ENCODE assay signal across 9 cellular contexts in the genomic region with DNA sequence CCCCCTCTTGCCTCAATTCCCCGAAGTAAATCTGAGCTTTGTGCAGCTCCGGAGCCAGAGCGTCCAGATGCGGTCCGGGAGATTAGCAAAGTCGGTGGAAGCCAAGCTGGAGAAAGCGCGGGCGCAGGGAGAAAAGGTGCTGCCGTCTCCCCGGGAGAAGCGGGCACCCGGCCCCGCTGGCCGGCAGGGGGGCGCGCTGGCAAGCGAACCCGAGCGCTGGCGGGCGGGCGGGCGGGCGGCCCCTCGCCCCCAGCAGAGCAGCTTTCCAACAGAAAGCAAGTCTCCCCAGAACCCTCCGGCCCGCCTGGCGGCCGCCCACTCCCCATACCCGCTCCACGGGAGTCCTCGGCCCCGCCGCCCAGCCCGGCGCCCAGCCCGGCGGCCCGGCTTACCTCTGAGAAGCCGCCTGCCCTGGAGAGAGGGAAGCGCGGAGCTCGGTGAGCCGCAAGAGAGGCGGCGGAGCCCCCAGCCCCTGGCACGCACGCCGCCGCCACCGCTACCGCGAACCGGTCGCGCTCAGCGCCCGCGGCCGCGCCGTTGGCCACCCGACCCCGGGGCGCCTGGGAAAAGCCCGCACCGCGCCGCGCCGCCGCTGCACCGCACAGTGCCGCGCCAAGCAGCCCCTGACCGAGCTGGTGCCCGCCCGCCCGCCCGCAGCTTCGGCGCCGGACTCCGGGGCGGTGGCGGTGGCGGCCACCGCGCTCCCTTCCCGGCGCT. TPM values are rescaled to one million over a fixed set of nuclear protein-coding genes. Genes with fewer than 3 reads are reported as not detected.
DNase-seq lines count a peak whose midpoint lies in the region; ATAC-seq and TF ChIP-seq lines count a peak whose summit lies in the region.
"Had no signal": no experiment of that assay in that cellular context is flagged by ENCODE, and none has a peak within 500 bp of the region (broad histone marks: within the 10 kb centered on the region; RNA-seq: fewer than 3 reads in every experiment).

No MANE protein-coding gene starts in this region.

- peak overlapping the region in 4 of 11 experiments; percentile 4 to 57 (median 45); a peak in 4 of 22 replicates for H3K9ac ChIP-seq in BLaER1 treated with 17β-estradiol and CSF1 and Interleukin-3, amounts not matched to agents 10 nM and 100 nM

- H3K4me1 ChIP-seq in BLaER1 treated with 17β-estradiol and CSF1 and Interleukin-3, amounts not matched to agents 10 nM and 100 nM, result peaks cover 4 to 20% (median 12%) of the 10 kb centered on the region in 10 experiments; a peak in 16 of 20 replicates
- peaks cover 0 to 30% (median 6%) of the 10 kb centered on the region in 4 donors for H3K4me1 ChIP-seq in Peyer's patch
- H3K4me1 ChIP-seq in psoas muscle, result peaks cover 12% of the 10 kb centered on the region

- H3K4me3 ChIP-seq in BLaER1 treated with 17β-estradiol and CSF1 and Interleukin-3, amounts not matched to agents 10 nM and 100 nM, result peak overlapping the region; percentile 51 to 69 (median 58)
- H3K4me3 ChIP-seq in Peyer's patch (peak overlapping the region; percentile 29 to 61 (median 54)), psoas muscle (peak overlapping the region; percentile 71), lower leg skin (ENCODE audit: low read depth, poor library complexity, severe bottlenecking) (no peak overlapping the region)

- no peak overlapping the region for H3K27ac ChIP-seq in BLaER1 treated with 17β-estradiol and CSF1 and Interleukin-3, amounts not matched to agents 10 nM and 100 nM
- no peak overlapping the region for H3K27ac ChIP-seq in Peyer's patch
- H3K27ac ChIP-seq in psoas muscle, result no peak overlapping the region

- ATAC-seq in GM21360 (IDR thresholded peaks at IDR 0.05; ENCODE audit: unreplicated experiment) (peak; percentile 7), psoas muscle (peak in 2 of 4 donors; percentile 4 to 11), GM19328 (IDR thresholded peaks at IDR 0.05; ENCODE audit: unreplicated experiment) (no peak), HG02884 (IDR thresholded peaks at IDR 0.05; ENCODE audit: unreplicated experiment) (no peak)

- H3K36me3 ChIP-seq in BLaER1 treated with 17β-estradiol and CSF1 and Interleukin-3, amounts not matched to agents 10 nM and 100 nM, result no peaks in the 10 kb centered on the region
- no peaks in the 10 kb centered on the region for H3K36me3 ChIP-seq in Peyer's patch
- H3K36me3 ChIP-seq in psoas muscle (ENCODE audit: insufficient read depth in 1 of 2, low read depth in 1 of 2), result no peaks in the 10 kb centered on the region

- intact Hi-C loops in psoas muscle (cut with DNase I) (loop anchor here (5.0 to 10.0 kb wide), 2 partner anchors 231 to 239 kb away; no protein-coding TSS in a partner anchor), lower leg skin (cut with DNase I; ENCODE audit: low total_unique reads) (no loop called here)

- DNase-seq in Peyer's patch (no peak), erythroblast (lab: John Stamatoyannopoulos, UW) (peak; percentile 43 to 44), psoas muscle (no peak), lower leg skin (ENCODE audit: low spot score in 2 of 2) (no peak)

- 0 to 2% (median 0%) methylated on average over 7 to 92 of the region's 92 CpGs for WGBS in psoas muscle, 3 donors
- 3 to 9% methylated on average over 11 to 58 of the region's 92 CpGs for WGBS in lower leg skin, 2 donors

- TF ChIP-seq CTCF in Peyer's patch (IDR thresholded peaks at IDR 0.05), result no peak
- no peak for TF ChIP-seq CTCF in psoas muscle (IDR thresholded peaks at IDR 0.05)
- TF ChIP-seq CTCF in lower leg skin (IDR thresholded peaks at IDR 0.05), result no peak

- TF ChIP-seq POLR2A in Peyer's patch (IDR thresholded peaks at IDR 0.05) (no peak), erythroblast (IDR thresholded peaks at IDR 0.05; ENCODE audit: low read length) (no peak), lower leg skin (IDR thresholded peaks at IDR 0.05) (no peak)

- peaks cover 0 to 49% (median 26%) of the 10 kb centered on the region in 11 experiments; a peak in 15 of 22 replicates for H4K20me1 ChIP-seq in BLaER1 treated with 17β-estradiol and CSF1 and Interleukin-3, amounts not matched to agents 10 nM and 100 nM

- peaks cover 0 to 31% (median 12%) of the 10 kb centered on the region in 11 experiments; a peak in 16 of 22 replicates for H3K9me3 ChIP-seq in BLaER1 treated with 17β-estradiol and CSF1 and Interleukin-3, amounts not matched to agents 10 nM and 100 nM (replicated peaks in 1 of 11)
- no peaks in the 10 kb centered on the region for H3K9me3 ChIP-seq in Peyer's patch
- H3K9me3 ChIP-seq in psoas muscle, result no peaks in the 10 kb centered on the region

- H3K4me2 ChIP-seq in BLaER1 treated with 17β-estradiol and CSF1 and Interleukin-3, amounts not matched to agents 10 nM and 100 nM, result peak overlapping the region; percentile 73 to 93 (median 84); a peak in 21 of 22 replicates

- peaks cover 91 to 96% (median 95%) of the 10 kb centered on the region in 11 experiments for H3K27me3 ChIP-seq in BLaER1 treated with 17β-estradiol and CSF1 and Interleukin-3, amounts not matched to agents 10 nM and 100 nM
- H3K27me3 ChIP-seq in Peyer's patch (no peaks in the 10 kb centered on the region), psoas muscle (ENCODE audit: insufficient read depth in 3 of 3, low read length in 2 of 3) (peaks cover 0 to 85% (median 6%) of the 10 kb centered on the region in 3 donors)

RNA-seq across cellular contexts. Expression of gene CITED1, which starts 0.5 kb away (rescaled TPM):
- total RNA-seq in Peyer's patch (not detected), psoas muscle (1 to 10 TPM in 1 of 4 donors, not detected in 3; 2.3 TPM), lower leg skin (1 to 10 TPM in 2 of 4 donors, under 1 TPM in 1, not detected in 1; 0.96 to 2.7 (median 1.3) TPM)
- under 1 TPM; 0.19 to 0.96 (median 0.59) TPM for polyA plus RNA-seq in psoas muscle
- total RNA-seq: HT1080 had no signal

RNA-seq across cellular contexts. Expression of gene RPS4X, which starts 29.2 kb away (rescaled TPM):
- total RNA-seq in Peyer's patch (100 to 1,000 TPM; 263 to 912 (median 486) TPM), psoas muscle (100 to 1,000 TPM; 481 to 670 (median 523) TPM), lower leg skin (1,000 to 10,000 TPM; 1,105 to 1,519 (median 1,275) TPM)
- 100 to 1,000 TPM; 587 to 950 (median 770) TPM for polyA plus RNA-seq in psoas muscle

Comparison
In these comparisons a context has a peak if more than half of its experiments do, and no peak if none do; other contexts are left out.
1. DNase-seq: peak in erythroblast (2 of 2); none in Peyer's patch (0 of 3), psoas muscle (0 of 2) and lower leg skin (0 of 2).